In the genomic region with DNA sequence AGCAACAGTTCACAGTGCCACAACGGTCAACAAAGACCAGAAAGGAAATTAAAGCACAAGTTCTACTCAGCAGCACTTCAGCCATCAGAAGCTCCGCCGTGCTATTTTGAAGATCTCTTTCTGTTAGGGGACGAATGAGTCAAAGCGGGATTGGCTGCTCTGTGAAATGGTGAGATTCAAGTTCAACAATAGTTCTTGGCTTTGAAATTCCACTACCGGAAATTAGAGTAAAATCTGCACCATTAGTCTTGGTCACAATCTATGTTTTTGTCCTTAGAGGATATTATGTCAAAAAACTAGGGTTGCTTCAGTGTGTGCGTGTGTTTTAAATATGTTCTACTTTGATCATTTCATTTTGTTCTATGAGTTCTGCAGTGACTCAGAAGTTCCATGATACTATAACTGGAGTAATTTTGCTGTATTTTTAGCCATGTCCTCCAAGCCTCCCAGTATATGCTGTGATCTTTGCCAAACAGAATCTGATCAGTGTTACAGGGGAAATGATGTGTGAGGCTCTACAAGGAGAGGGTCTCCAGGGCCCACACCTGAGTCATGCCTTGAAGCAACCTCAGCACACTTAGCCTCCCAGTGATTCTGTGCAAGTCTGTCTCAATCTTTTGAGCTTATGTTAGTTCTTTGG, we compare ENCODE assay signal across 9 cellular contexts. TPM values are rescaled to one million over a fixed set of nuclear protein-coding genes. Genes with fewer than 3 reads are reported as not detected.
DNase-seq lines count a peak whose midpoint lies in the region; ATAC-seq, FAIRE-seq and TF ChIP-seq lines count a peak whose summit lies in the region.
"Had no signal": no experiment of that assay in that cellular context is flagged by ENCODE, and none has a peak within 500 bp of the region (broad histone marks: within the 10 kb centered on the region; RNA-seq: fewer than 3 reads in every experiment).

No MANE protein-coding gene starts in this region.

- H3K4me3 ChIP-seq in spleen (peak overlapping the region in 2 of 8 donors; percentile 17 to 24), kidney (ENCODE audit: low read length in 2 of 2) (no peak overlapping the region)

- H3K4me1 ChIP-seq in spleen (peaks cover 0 to 5% (median 0%) of the 10 kb centered on the region in 6 donors), kidney (ENCODE audit: control insufficient read depth in 1 of 2, insufficient read depth in 1 of 2, low read depth in 1 of 2, low read length in 2 of 2) (no peaks in the 10 kb centered on the region)

- DNase-seq in dermis blood vessel endothelial cell = peak; percentile 53
- DNase-seq in spleen = no peak
- no peak for DNase-seq in kidney
- DNase-seq in nucleus accumbens (lab: John Stamatoyannopoulos, UW) = no peak
- DNase-seq: activated T-cell treated with anti-CD3 and anti-CD28 coated beads, Interleukin-2, amount 50 U/mL, for 4 hours; DMS79 had no signal

- intact Hi-C loops in spleen (cut with DNase I; ENCODE audit: low total_unique reads) = no loop called here
- intact Hi-C loops in kidney (cut with DNase I) = no loop called here

- H3K27me3 ChIP-seq in spleen (replicated peaks in 1 of 7) = peaks cover 0 to 4% (median 0%) of the 10 kb centered on the region in 7 donors

- no peak for TF ChIP-seq POLR2A in spleen (IDR thresholded peaks at IDR 0.05)

- TF ChIP-seq CTCF in spleen (IDR thresholded peaks at IDR 0.05 in 8 of 11, conservative IDR thresholded peaks at IDR 0.05 in 3 of 11) (no peak), kidney (IDR thresholded peaks at IDR 0.05; ENCODE audit: borderline replicate concordance, extremely low read depth, insufficient read depth) (no peak)

- peak overlapping the region in 6 of 8 donors; percentile 52 to 78 (median 64) for H3K27ac ChIP-seq in spleen
- H3K27ac ChIP-seq in kidney (ENCODE audit: low read depth in 2 of 2, low read length in 2 of 2) = no peak overlapping the region

- H3K36me3 ChIP-seq in spleen = peaks cover 0 to 3% (median 0%) of the 10 kb centered on the region in 6 donors
- no peaks in the 10 kb centered on the region for H3K36me3 ChIP-seq in kidney (ENCODE audit: control insufficient read depth in 1 of 2, insufficient read depth in 2 of 2, low read length in 2 of 2)

- no peak for FAIRE-seq in kidney (lab: Jason Lieb, UNC)

- 66 to 88% (median 82%) methylated on average over 7 of the region's 7 CpGs for WGBS in spleen, 5 donors

- H3K9me3 ChIP-seq in spleen = no peaks in the 10 kb centered on the region
- H3K9me3 ChIP-seq in kidney (ENCODE audit: control insufficient read depth in 1 of 2, low read length in 2 of 2) = no peaks in the 10 kb centered on the region

- no peak overlapping the region for H3K9ac ChIP-seq in kidney (ENCODE audit: low read length in 2 of 2)

- ATAC-seq in GM18867 (IDR thresholded peaks at IDR 0.05; ENCODE audit: unreplicated experiment) (peak; percentile 69), HG03095 (IDR thresholded peaks at IDR 0.05; ENCODE audit: unreplicated experiment) (peak; percentile 60), HG02623 (IDR thresholded peaks at IDR 0.05; ENCODE audit: unreplicated experiment) (no peak)

RNA-seq across cellular contexts. Expression of gene GPHB5, which starts 22.6 kb away (rescaled TPM):
- not detected in 2 replicates for total RNA-seq in dermis blood vessel endothelial cell
- not detected for total RNA-seq in spleen
- not detected for polyA plus RNA-seq in spleen
- total RNA-seq in kidney = not detected
- not detected for polyA plus RNA-seq in kidney (ENCODE audit: insufficient read depth, low read depth, low replicate concordance)
- total RNA-seq: activated T-cell treated with anti-CD3 and anti-CD28 coated beads, Interleukin-2, amount 50 U/mL, for 4 hours had no signal

Comparison
In these comparisons a context has a peak if more than half of its experiments do, and no peak if none do; other contexts are left out.
1. H3K27ac ChIP-seq: peak in spleen (6 of 8); none in kidney (0 of 2).